1 cellular context compared by ENCODE assay signal in the genomic region with DNA sequence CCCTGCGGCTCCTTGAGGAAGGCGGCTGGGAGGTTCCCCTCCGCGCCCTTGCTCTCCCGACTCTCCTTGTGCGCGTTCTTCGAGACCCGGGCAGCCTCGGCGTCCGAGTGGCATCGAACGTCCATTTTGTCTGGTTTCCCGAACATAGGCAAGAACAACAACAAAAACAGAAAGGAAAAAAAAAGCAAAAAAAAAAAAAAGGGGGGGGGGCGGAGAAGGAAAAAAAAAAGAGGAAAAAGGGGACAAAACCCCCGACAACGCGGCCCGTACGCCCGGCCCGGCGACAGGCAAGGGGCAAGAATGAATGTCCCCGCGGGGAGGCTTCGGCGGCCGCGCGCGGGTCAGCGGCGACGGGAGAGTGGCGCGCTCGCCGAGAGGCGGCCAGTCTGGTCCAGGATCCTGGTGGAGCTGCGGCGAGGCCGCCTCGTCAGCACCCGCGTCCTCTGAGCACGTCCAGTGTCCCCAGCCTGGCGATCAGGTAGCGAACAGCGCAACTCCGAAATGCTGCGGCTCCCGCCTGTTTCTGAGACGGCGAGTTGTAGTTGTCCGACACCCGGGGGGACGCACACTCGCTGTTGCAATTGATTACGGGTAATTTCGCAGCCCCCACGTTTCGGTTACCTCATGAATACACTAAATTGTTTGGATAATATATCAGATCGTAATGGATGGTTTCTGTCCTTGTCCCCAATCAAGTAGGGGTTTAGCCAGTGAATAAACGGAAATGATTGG.
TF ChIP-seq lines count a peak whose summit lies in the region.

A gene with protein sequence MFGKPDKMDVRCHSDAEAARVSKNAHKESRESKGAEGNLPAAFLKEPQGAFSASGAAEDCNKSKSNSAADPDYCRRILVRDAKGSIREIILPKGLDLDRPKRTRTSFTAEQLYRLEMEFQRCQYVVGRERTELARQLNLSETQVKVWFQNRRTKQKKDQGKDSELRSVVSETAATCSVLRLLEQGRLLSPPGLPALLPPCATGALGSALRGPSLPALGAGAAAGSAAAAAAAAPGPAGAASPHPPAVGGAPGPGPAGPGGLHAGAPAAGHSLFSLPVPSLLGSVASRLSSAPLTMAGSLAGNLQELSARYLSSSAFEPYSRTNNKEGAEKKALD (minus strand): TSS at position 360 of the 732 bp plus-strand sequence. CDS start 214 bp downstream, at position 146.

TF ChIP-seq in HCT116, 20 proteins besides CTCF, POLR2A, EP300 and RAD21 (continued from another document):
- TF ChIP-seq, protein P1, sequence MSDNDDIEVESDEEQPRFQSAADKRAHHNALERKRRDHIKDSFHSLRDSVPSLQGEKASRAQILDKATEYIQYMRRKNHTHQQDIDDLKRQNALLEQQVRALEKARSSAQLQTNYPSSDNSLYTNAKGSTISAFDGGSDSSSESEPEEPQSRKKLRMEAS (IDR thresholded peaks at IDR 0.05): no peak
